Comparison of ENCODE assay signal across 1 cellular context in genomic region chr5:10307206-10308148, GRCh38.
TF ChIP-seq lines count a peak whose summit lies in the region.

Gene CMBL (minus strand): TSS chr5:10307902. CDS start chr5:10290762, 17,140 bp downstream.

TF ChIP-seq in K562, 482 proteins besides CTCF, POLR2A, EP300 and RAD21 (continued from another document):
- TF ChIP-seq ILF3 (IDR thresholded peaks at IDR 0.05; ENCODE audit: borderline replicate concordance), result no peak
- no peak; the same call in 1 of the 2 replicates for TF ChIP-seq ZNF589 (CRISPR knock-in tag; IDR thresholded peaks at IDR 0.05; ENCODE audit: low read depth)
- no peak for TF ChIP-seq ZNF512 (tag; IDR thresholded peaks at IDR 0.05)
- TF ChIP-seq FOXK2 (conservative IDR thresholded peaks at IDR 0.05 in 1 of 2, IDR thresholded peaks at IDR 0.05 in 1 of 2; ENCODE audit: low read depth in 2 of 2), result peak; percentile 92 to 94
- TF ChIP-seq HNRNPK (IDR thresholded peaks at IDR 0.05; ENCODE audit: low read depth, low read length, poor library complexity, severe bottlenecking), result no peak
- TF ChIP-seq PRDM10 (IDR thresholded peaks at IDR 0.05; ENCODE audit: partially characterized antibody), result peak; percentile 67
- peak; percentile 42 for TF ChIP-seq CHD1 (IDR thresholded peaks at IDR 0.05; ENCODE audit: low read length)
- no peak; the same call in 1 of the 2 replicates for TF ChIP-seq GATAD2B (IDR thresholded peaks at IDR 0.05; ENCODE audit: borderline replicate concordance)
- no peak for TF ChIP-seq STAT5A (IDR thresholded peaks at IDR 0.05; ENCODE audit: borderline replicate concordance, low read length)
